In genomic region chr1:120535052-120535451, GRCh38 we compare ENCODE assay signal across 8 cellular contexts.
DNase-seq lines count a peak whose midpoint lies in the region; ATAC-seq and TF ChIP-seq lines count a peak whose summit lies in the region.
"Not testable (repeated sequence)": the region's sequence is repeated elsewhere in the genome, so short reads cannot be mapped to it uniquely, and the experiment has no call there.

No MANE protein-coding gene starts in this region.

- ATAC-seq in GM19351 (IDR thresholded peaks at IDR 0.05; ENCODE audit: unreplicated experiment) (peak; percentile 71), HG02798 (IDR thresholded peaks at IDR 0.05; ENCODE audit: poor library complexity, unreplicated experiment) (peak; percentile 70), HG03558 (IDR thresholded peaks at IDR 0.05; ENCODE audit: extremely low read depth, unreplicated experiment) (peak; percentile 74), T-cell (replicated peaks in 1 of 4) (peak; percentile 55 to 76 (median 63))
- peak; percentile 69 for ATAC-seq in activated naive CD8-positive, alpha-beta T cell treated with anti-CD3 and anti-CD28 coated beads, Interleukin-2, amount 50 U/mL, for 24 hours
- ATAC-seq in stimulated activated effector memory CD8-positive, alpha-beta T cell treated with anti-CD3 and anti-CD28 coated beads, Interleukin-12 subunit alpha, Interleukin-12 subunit beta, amount 100 ng/mL, for 72 hours: peak; percentile 77

- not testable (repeated sequence) for H3K4me3 ChIP-seq in fibroblast of villous mesenchyme (ENCODE audit: low read depth, low read length)

- H3K27me3 Mint-ChIP-seq in T-cell; activated naive CD8-positive, alpha-beta T cell treated with anti-CD3 and anti-CD28 coated beads, Interleukin-2, amount 50 U/mL, for 24 hours: not testable (repeated sequence)

- DNase-seq in Daoy (ENCODE audit: low read depth) (peak; percentile 38), fibroblast of villous mesenchyme (ENCODE audit: low read depth) (peak; percentile 63)
- not testable (repeated sequence) for DNase-seq in T-cell; activated naive CD8-positive, alpha-beta T cell treated with anti-CD3 and anti-CD28 coated beads, Interleukin-2, amount 50 U/mL, for 24 hours; stimulated activated effector memory CD8-positive, alpha-beta T cell treated with anti-CD3 and anti-CD28 coated beads, Interleukin-12 subunit alpha, Interleukin-12 subunit beta, amount 100 ng/mL, for 72 hours (ENCODE audit: low spot score in 2 of 2)

- H3K4me3 Mint-ChIP-seq in T-cell: peak overlapping the region; percentile 58 to 73 (median 66)
- peak overlapping the region; percentile 61 for H3K4me3 Mint-ChIP-seq in activated naive CD8-positive, alpha-beta T cell treated with anti-CD3 and anti-CD28 coated beads, Interleukin-2, amount 50 U/mL, for 24 hours
- peak overlapping the region; percentile 56 for H3K4me3 Mint-ChIP-seq in stimulated activated effector memory CD8-positive, alpha-beta T cell treated with anti-CD3 and anti-CD28 coated beads, Interleukin-12 subunit alpha, Interleukin-12 subunit beta, amount 100 ng/mL, for 72 hours

- peak overlapping the region; percentile 92 to 96 for H3K27ac Mint-ChIP-seq in T-cell
- peak overlapping the region; percentile 90 for H3K27ac Mint-ChIP-seq in activated naive CD8-positive, alpha-beta T cell treated with anti-CD3 and anti-CD28 coated beads, Interleukin-2, amount 50 U/mL, for 24 hours
- peak overlapping the region; percentile 95 for H3K27ac Mint-ChIP-seq in stimulated activated effector memory CD8-positive, alpha-beta T cell treated with anti-CD3 and anti-CD28 coated beads, Interleukin-12 subunit alpha, Interleukin-12 subunit beta, amount 100 ng/mL, for 72 hours

- H3K36me3 Mint-ChIP-seq in T-cell; activated naive CD8-positive, alpha-beta T cell treated with anti-CD3 and anti-CD28 coated beads, Interleukin-2, amount 50 U/mL, for 24 hours (ENCODE audit: low read depth): not testable (repeated sequence)
- peaks cover 15% of the 10 kb centered on the region for H3K36me3 Mint-ChIP-seq in stimulated activated effector memory CD8-positive, alpha-beta T cell treated with anti-CD3 and anti-CD28 coated beads, Interleukin-12 subunit alpha, Interleukin-12 subunit beta, amount 100 ng/mL, for 72 hours

- POLR2A ChIA-PET in T-cell (lab: Charles Lee): not testable (repeated sequence)

- peaks cover 12 to 21% (median 14%) of the 10 kb centered on the region in 3 donors for H3K4me1 Mint-ChIP-seq in T-cell
- H3K4me1 Mint-ChIP-seq in activated naive CD8-positive, alpha-beta T cell treated with anti-CD3 and anti-CD28 coated beads, Interleukin-2, amount 50 U/mL, for 24 hours: peaks cover 20% of the 10 kb centered on the region
- H3K4me1 Mint-ChIP-seq in stimulated activated effector memory CD8-positive, alpha-beta T cell treated with anti-CD3 and anti-CD28 coated beads, Interleukin-12 subunit alpha, Interleukin-12 subunit beta, amount 100 ng/mL, for 72 hours: not testable (repeated sequence)

- CTCF ChIA-PET in T-cell (lab: Charles Lee): not testable (repeated sequence)

- not testable (repeated sequence) for H3K9me3 Mint-ChIP-seq in T-cell; activated naive CD8-positive, alpha-beta T cell treated with anti-CD3 and anti-CD28 coated beads, Interleukin-2, amount 50 U/mL, for 24 hours; stimulated activated effector memory CD8-positive, alpha-beta T cell treated with anti-CD3 and anti-CD28 coated beads, Interleukin-12 subunit alpha, Interleukin-12 subunit beta, amount 100 ng/mL, for 72 hours

- TF ChIP-seq CTCF in fibroblast of villous mesenchyme (IDR thresholded peaks at IDR 0.05; ENCODE audit: insufficient read depth, low read depth, low read length): not testable (repeated sequence)
